14 cellular contexts compared by ENCODE assay signal in genomic region chr10:32951111-32951510, GRCh38. TPM values are rescaled to one million over a fixed set of nuclear protein-coding genes. Genes with fewer than 3 reads are reported as not detected.
DNase-seq lines count a peak whose midpoint lies in the region; ATAC-seq and TF ChIP-seq lines count a peak whose summit lies in the region.
"Had no signal": no experiment of that assay in that cellular context is flagged by ENCODE, and none has a peak within 500 bp of the region (broad histone marks: within the 10 kb centered on the region; RNA-seq: fewer than 3 reads in every experiment).

No MANE protein-coding gene starts in this region.

- H3K27ac Mint-ChIP-seq in WTC11 (peak overlapping the region; percentile 94), glutamatergic neuron (ENCODE audit: unreplicated experiment) (peak overlapping the region; percentile 56)
- H3K27ac Mint-ChIP-seq: activated B cell treated with CpG ODN at 0.5 μM for 24 hours had no signal

- no peak for TF ChIP-seq POLR2A in transverse colon (IDR thresholded peaks at IDR 0.05)
- no peak for TF ChIP-seq POLR2A in esophagus squamous epithelium (IDR thresholded peaks at IDR 0.05)

- H3K4me1 Mint-ChIP-seq in WTC11 (peaks cover 91% of the 10 kb centered on the region), glutamatergic neuron (ENCODE audit: low read depth, unreplicated experiment) (peaks cover 64% of the 10 kb centered on the region)

- CTCF ChIA-PET in WTC11 (lab: Charles Lee): interaction anchor here (0.9 kb wide), 2 partner anchors 12 to 58 kb away, joined by 3 to 4 read pairs; no protein-coding TSS in a partner anchor

- H3K9me3 ChIP-seq in left ventricle myocardium inferior (replicated peaks) (no peaks in the 10 kb centered on the region), transverse colon (no peaks in the 10 kb centered on the region), esophagus squamous epithelium (no peaks in the 10 kb centered on the region)
- H3K9me3 ChIP-seq: mucosa of descending colon had no signal

- intact Hi-C loops in left ventricle myocardium inferior (cut with micrococcal nuclease) (no loop called here), Right ventricle myocardium superior (cut with DNase I) (loop anchor here (10.0 kb wide), 1 partner anchor 54 kb away; no protein-coding TSS in a partner anchor), transverse colon (cut with DNase I; ENCODE audit: low total_unique reads) (loop anchor here (10.0 kb wide), 1 partner anchor 54 kb away; no protein-coding TSS in a partner anchor), left cardiac atrium (cut with DNase I) (no loop called here), esophagus squamous epithelium (cut with DNase I) (no loop called here)

- H3K36me3 ChIP-seq in left ventricle myocardium inferior (no peaks in the 10 kb centered on the region), transverse colon (no peaks in the 10 kb centered on the region), esophagus squamous epithelium (no peaks in the 10 kb centered on the region)

- POLR2A ChIA-PET in WTC11 (lab: Charles Lee): interaction anchor here (0.6 to 1.8 kb wide), 4 partner anchors 9 to 58 kb away, joined by 3 to 4 read pairs (median 3); no protein-coding TSS in a partner anchor

- H3K27me3 Mint-ChIP-seq in WTC11 (ENCODE audit: low read depth) (no peaks in the 10 kb centered on the region), glutamatergic neuron (ENCODE audit: unreplicated experiment) (peaks cover 1% of the 10 kb centered on the region)
- H3K27me3 Mint-ChIP-seq: activated B cell treated with CpG ODN at 0.5 μM for 24 hours had no signal

- H3K27ac ChIP-seq in left ventricle myocardium inferior (replicated peaks) (peak overlapping the region; percentile 34), transverse colon (peak overlapping the region; percentile 9 to 51 (median 24)), esophagus squamous epithelium (peak overlapping the region in 1 of 4 donors; percentile 35)
- H3K27ac ChIP-seq: BLaER1 treated with 17β-estradiol and CSF1 and Interleukin-3, amounts not matched to agents 10 nM and 100 nM had no signal

- ATAC-seq in Right ventricle myocardium superior (ENCODE audit: poor library complexity) (no peak), WTC11 (no peak), left cardiac atrium (no peak)
- ATAC-seq: mucosa of descending colon; stimulated activated naive CD8-positive, alpha-beta T cell treated with anti-CD3 and anti-CD28 coated beads, Interleukin-15, Interleukin-2, amounts not matched to agents 100 U/mL and 50 U/mL, for 24 hours had no signal

- H3K4me3 Mint-ChIP-seq in WTC11: peak overlapping the region; percentile 69
- H3K4me3 Mint-ChIP-seq in glutamatergic neuron (ENCODE audit: unreplicated experiment): peak overlapping the region; percentile 53
- H3K4me3 Mint-ChIP-seq: activated B cell treated with CpG ODN at 0.5 μM for 24 hours had no signal

- H3K9me3 Mint-ChIP-seq in WTC11 (no peaks in the 10 kb centered on the region), glutamatergic neuron (ENCODE audit: unreplicated experiment) (no peaks in the 10 kb centered on the region)
- H3K9me3 Mint-ChIP-seq: activated B cell treated with CpG ODN at 0.5 μM for 24 hours had no signal

- H3K4me1 ChIP-seq in left ventricle myocardium inferior (peaks cover 98% of the 10 kb centered on the region), transverse colon (peaks cover 7 to 67% (median 51%) of the 10 kb centered on the region in 4 donors), esophagus squamous epithelium (peaks cover 11 to 94% (median 33%) of the 10 kb centered on the region in 3 donors)

- DNase-seq in left ventricle myocardium inferior (no peak), Right ventricle myocardium superior (no peak), WTC11 (ENCODE audit: low spot score) (no peak), glutamatergic neuron (no peak), transverse colon (no peak), left cardiac atrium (no peak), esophagus squamous epithelium (lab: John Stamatoyannopoulos, UW) (no peak)
- no peak for DNase-seq in activated naive CD4-positive, alpha-beta T cell treated with Interleukin-2 at 50 U/mL for 16 hours
- DNase-seq: activated B cell treated with CpG ODN at 0.5 μM for 24 hours; amniotic stem cell; mucosa of descending colon; stimulated activated CD4-positive, alpha-beta T cell treated with anti-CD3 and anti-CD28 coated beads, Interleukin-15, amount 100 ng/mL, for 24 hours; stimulated activated naive CD8-positive, alpha-beta T cell treated with anti-CD3 and anti-CD28 coated beads, Interleukin-15, Interleukin-2, amounts not matched to agents 100 U/mL and 50 U/mL, for 24 hours had no signal

- TF ChIP-seq CTCF in left ventricle myocardium inferior (IDR thresholded peaks at IDR 0.05; ENCODE audit: borderline replicate concordance) (no peak), WTC11 (IDR thresholded peaks at IDR 0.05) (no peak), glutamatergic neuron (IDR thresholded peaks at IDR 0.05; ENCODE audit: partially characterized antibody, unreplicated experiment) (no peak), transverse colon (IDR thresholded peaks at IDR 0.05) (no peak), esophagus squamous epithelium (IDR thresholded peaks at IDR 0.05) (no peak)

- no peak for TF ChIP-seq EP300 in transverse colon (IDR thresholded peaks at IDR 0.05; ENCODE audit: low read depth)

- in situ Hi-C loops in transverse colon (cut with MboI; ENCODE audit: low pct_ligation_motif_present in 1 of 4, low pct_unique_long_range_greater_than_20kb in 1 of 4, low sequenced_read_pairs in 3 of 4): no loop called here

- WGBS in transverse colon (ENCODE audit: low coverage in 1 of 2), 2 donors: 37 to 40% methylated on average over 3 of the region's 3 CpGs
- 25 to 31% methylated on average over 3 of the region's 3 CpGs for WGBS in esophagus squamous epithelium, 2 donors

- H3K4me3 ChIP-seq in left ventricle myocardium inferior (no peak overlapping the region), transverse colon (no peak overlapping the region), esophagus squamous epithelium (no peak overlapping the region)
- H3K4me3 ChIP-seq: BLaER1 treated with 17β-estradiol and CSF1 and Interleukin-3, amounts not matched to agents 10 nM and 100 nM; mucosa of descending colon had no signal

- no peaks in the 10 kb centered on the region for H3K27me3 ChIP-seq in left ventricle myocardium inferior (ENCODE audit: low read depth)
- no peaks in the 10 kb centered on the region for H3K27me3 ChIP-seq in transverse colon
- H3K27me3 ChIP-seq in esophagus squamous epithelium: no peaks in the 10 kb centered on the region
- H3K27me3 ChIP-seq: BLaER1 treated with 17β-estradiol and CSF1 and Interleukin-3, amounts not matched to agents 10 nM and 100 nM had no signal

- no peaks in the 10 kb centered on the region for H3K36me3 Mint-ChIP-seq in WTC11
- H3K36me3 Mint-ChIP-seq in glutamatergic neuron (ENCODE audit: unreplicated experiment): no peaks in the 10 kb centered on the region

TF ChIP-seq in WTC11, 78 proteins besides CTCF, POLR2A, EP300 and RAD21:
- TF ChIP-seq ZNF121 (CRISPR knock-in tag; IDR thresholded peaks at IDR 0.05): no peak
- TF ChIP-seq CDX4 (CRISPR knock-in tag; IDR thresholded peaks at IDR 0.05; ENCODE audit: borderline replicate concordance): no peak
- no peak for TF ChIP-seq OVOL2 (CRISPR knock-in tag; IDR thresholded peaks at IDR 0.05; ENCODE audit: borderline replicate concordance)
- TF ChIP-seq TEAD1 (CRISPR knock-in tag; IDR thresholded peaks at IDR 0.05): no peak
- TF ChIP-seq ATF3 (CRISPR knock-in tag; conservative IDR thresholded peaks at IDR 0.05): no peak
- no peak for TF ChIP-seq FOXP4 (CRISPR knock-in tag; IDR thresholded peaks at IDR 0.05)
- TF ChIP-seq ZNF423 (CRISPR knock-in tag; IDR thresholded peaks at IDR 0.05): no peak
- TF ChIP-seq ZMAT4 (CRISPR knock-in tag; IDR thresholded peaks at IDR 0.05): no peak
TF ChIP-seq in WTC11: peak in this region for 0.

RNA-seq across cellular contexts. Expression of gene ITGB1, which starts 6.9 kb away (rescaled TPM):
- total RNA-seq in left ventricle myocardium inferior: 542 TPM
- total RNA-seq in Right ventricle myocardium superior: 458 TPM
- 317 to 344 TPM (median 321 TPM) in 3 replicates for total RNA-seq in WTC11 (2021)
- 263 TPM for total RNA-seq in glutamatergic neuron (ENCODE audit: unreplicated experiment)
- 100 to 1,000 TPM; 135 to 362 (median 252) TPM for total RNA-seq in transverse colon
- total RNA-seq in left cardiac atrium: 100 to 1,000 TPM; 462 to 660 TPM
- 100 to 1,000 TPM in 3 of 4 donors, 10 to 100 TPM in 1; 70.5 to 323 (median 161) TPM for total RNA-seq in esophagus squamous epithelium

Comparison
In these comparisons a context has a peak if more than half of its experiments do, and no peak if none do; other contexts are left out.
1. intact Hi-C loops: an anchor here in Right ventricle myocardium superior (10.0 kb wide) and transverse colon (10.0 kb wide); none called in left ventricle myocardium inferior, left cardiac atrium and esophagus squamous epithelium.